In the genomic region with DNA sequence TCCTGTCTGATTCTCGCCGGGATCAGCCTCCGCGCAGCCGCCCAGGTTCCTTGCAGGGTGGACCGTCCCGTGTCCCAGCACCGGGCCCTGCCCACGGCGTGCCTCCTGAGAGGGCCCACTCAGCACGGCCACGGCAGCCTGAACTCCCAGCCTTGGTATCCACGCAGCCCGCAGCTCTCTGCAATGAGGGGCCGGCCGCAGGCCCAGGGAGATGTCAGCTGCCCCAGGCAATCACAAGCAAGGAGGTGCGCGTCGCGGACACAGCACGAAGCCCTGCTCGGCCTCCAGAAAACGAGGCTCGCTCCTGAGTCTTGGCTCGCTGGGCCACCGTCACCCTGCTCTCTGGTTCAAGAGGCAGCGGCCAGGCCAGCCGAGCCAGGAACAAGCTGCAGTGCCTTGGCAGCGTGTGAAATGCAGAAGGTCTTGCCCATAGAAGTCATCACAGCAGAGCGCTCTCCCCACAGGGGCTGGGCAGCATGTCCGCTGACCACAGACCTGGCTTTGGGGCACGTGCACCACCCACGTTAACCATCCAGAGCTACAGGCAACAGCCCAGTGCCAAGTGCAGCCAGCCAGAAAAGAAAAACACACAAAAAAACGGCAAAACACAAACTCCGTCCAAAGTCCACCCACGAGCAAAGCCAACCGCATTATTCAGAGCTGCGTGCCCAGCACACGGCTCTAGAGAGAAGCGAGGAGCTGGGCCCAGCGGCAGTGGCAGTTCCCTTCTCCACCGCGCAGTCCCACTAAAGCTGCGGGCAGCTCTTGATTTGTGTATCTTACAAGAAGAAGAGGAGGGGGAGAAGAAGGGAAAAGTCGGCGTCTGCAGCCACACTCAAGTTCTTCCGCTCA, we compare ENCODE assay signal across 18 cellular contexts. TPM values are rescaled to one million over a fixed set of nuclear protein-coding genes. Genes with fewer than 3 reads are reported as not detected.
A peak's percentile ranks its signal among the peaks of the same experiment; 100 is the strongest.
DNase-seq lines count a peak whose midpoint lies in the region; ATAC-seq, FAIRE-seq and TF ChIP-seq lines count a peak whose summit lies in the region.
"Had no signal": no experiment of that assay in that cellular context is flagged by ENCODE, and none has a peak within 500 bp of the region (broad histone marks: within the 10 kb centered on the region; RNA-seq: fewer than 3 reads in every experiment).

No MANE protein-coding gene starts in this region.

- peaks cover 95% of the 10 kb centered on the region for H4K20me1 ChIP-seq in astrocyte (ENCODE audit: insufficient read depth, low read length)

- no peaks in the 10 kb centered on the region for H3K27me3 Mint-ChIP-seq in astrocyte (ENCODE audit: low read depth, unreplicated experiment)
- H3K27me3 Mint-ChIP-seq: dendritic cell treated with granulocyte-macrophage colony-stimulating factor and Interleukin-4, amounts not matched to agents 40 ng/mL and 50 ng/mL, for 4 days had no signal

- peak overlapping the region; percentile 11 for H3K4me2 ChIP-seq in astrocyte (ENCODE audit: low read length)
- peak overlapping the region; percentile 36 for H3K4me2 ChIP-seq in skeletal muscle satellite cell (ENCODE audit: low read length)

- H3K27ac Mint-ChIP-seq in astrocyte (ENCODE audit: unreplicated experiment) = no peak overlapping the region
- H3K27ac Mint-ChIP-seq: dendritic cell treated with granulocyte-macrophage colony-stimulating factor and Interleukin-4, amounts not matched to agents 40 ng/mL and 50 ng/mL, for 4 days had no signal

- 93% methylated on average over 47 of the region's 47 CpGs for WGBS in HUES64

- H3K4me1 ChIP-seq in HUES64 (ENCODE audit: insufficient read depth, low read length) = no peaks in the 10 kb centered on the region
- H3K4me1 ChIP-seq in astrocyte (ENCODE audit: insufficient read depth, low read length) = peaks cover 12% of the 10 kb centered on the region
- H3K4me1 ChIP-seq in skeletal muscle satellite cell (ENCODE audit: control insufficient read depth, insufficient read depth, low read length) = peaks cover 12% of the 10 kb centered on the region

- peaks cover 14% of the 10 kb centered on the region for H3K36me3 Mint-ChIP-seq in astrocyte (ENCODE audit: low read depth, unreplicated experiment)

- DNase-seq in astrocyte (ENCODE audit: low read depth) = peak; percentile 58
- DNase-seq in left lobe of liver (ENCODE audit: low spot score) = peak; percentile 96
- no peak for DNase-seq in NCI-H146 (lab: John Stamatoyannopoulos, UW)
- DNase-seq in NCI-H2227 (lab: John Stamatoyannopoulos, UW; ENCODE audit: unreplicated experiment) = no peak
- DNase-seq: activated effector memory CD4-positive, alpha-beta T cell treated with Interleukin-2 at 50 U/mL for 16 hours; DND-41; GOT3; hippocampal formation; left cardiac atrium had no signal

- peaks cover 29% of the 10 kb centered on the region for H3K79me2 ChIP-seq in astrocyte (ENCODE audit: insufficient read depth, low read length)

- no peaks in the 10 kb centered on the region for H3K36me3 ChIP-seq in HUES64 (ENCODE audit: insufficient read depth, low read length)
- no peaks in the 10 kb centered on the region for H3K36me3 ChIP-seq in astrocyte (ENCODE audit: insufficient read depth, low read length)
- H3K36me3 ChIP-seq in skeletal muscle satellite cell (ENCODE audit: insufficient read depth, low read length) = no peaks in the 10 kb centered on the region

- ATAC-seq in left lobe of liver (peak; percentile 85), GM21526 (IDR thresholded peaks at IDR 0.05; ENCODE audit: low FRiP score, unreplicated experiment) (no peak), HG02571 (IDR thresholded peaks at IDR 0.05; ENCODE audit: unreplicated experiment) (no peak)
- ATAC-seq: left cardiac atrium, psoas muscle had no signal

- peaks cover 4% of the 10 kb centered on the region for H3K4me1 Mint-ChIP-seq in astrocyte (ENCODE audit: low read depth, unreplicated experiment)

- peak overlapping the region; percentile 1; the same call in 1 of the 2 replicates for H3K9ac ChIP-seq in HUES64 (ENCODE audit: low read depth, low read length)
- no peak overlapping the region for H3K9ac ChIP-seq in astrocyte (ENCODE audit: low read length)
- H3K9ac ChIP-seq in skeletal muscle satellite cell (ENCODE audit: low read depth, low read length) = no peak overlapping the region

- FAIRE-seq in astrocyte (lab: Jason Lieb, UNC) = no peak

- H3K4me3 ChIP-seq in HUES64 (ENCODE audit: low read length) = no peak overlapping the region
- H3K4me3 ChIP-seq in astrocyte (ENCODE audit: insufficient read depth, low read depth, low read length) = no peak overlapping the region
- H3K4me3 ChIP-seq in skeletal muscle satellite cell (ENCODE audit: low read length) = peak overlapping the region; percentile 1
- H3K4me3 ChIP-seq: psoas muscle had no signal

- no peak overlapping the region for H3K27ac ChIP-seq in HUES64 (ENCODE audit: low read depth, low read length)
- H3K27ac ChIP-seq in astrocyte (ENCODE audit: low read depth, low read length) = no peak overlapping the region
- H3K27ac ChIP-seq: psoas muscle, RWPE1, VCaP had no signal

- H3K4me3 Mint-ChIP-seq in astrocyte (ENCODE audit: unreplicated experiment) = no peak overlapping the region
- H3K4me3 Mint-ChIP-seq: dendritic cell treated with granulocyte-macrophage colony-stimulating factor and Interleukin-4, amounts not matched to agents 40 ng/mL and 50 ng/mL, for 4 days had no signal

- TF ChIP-seq CTCF in astrocyte (IDR thresholded peaks at IDR 0.05; ENCODE audit: insufficient read depth, low read depth, low read length) = no peak

- H3K9me3 ChIP-seq in HUES64 (ENCODE audit: insufficient read depth, low read depth, low read length) = no peaks in the 10 kb centered on the region
- H3K9me3 ChIP-seq in astrocyte (ENCODE audit: insufficient read depth, low read depth, low read length) = no peaks in the 10 kb centered on the region
- no peaks in the 10 kb centered on the region for H3K9me3 ChIP-seq in skeletal muscle satellite cell (replicated peaks; ENCODE audit: low read length)
- H3K9me3 ChIP-seq: psoas muscle had no signal

- no peak overlapping the region for H2AFZ ChIP-seq in astrocyte (ENCODE audit: low read depth, low read length)

- no peaks in the 10 kb centered on the region for H3K27me3 ChIP-seq in HUES64 (ENCODE audit: insufficient read depth, low read length)
- H3K27me3 ChIP-seq in astrocyte (ENCODE audit: insufficient read depth, low read length) = no peaks in the 10 kb centered on the region
- H3K27me3 ChIP-seq in skeletal muscle satellite cell (ENCODE audit: control insufficient read depth, insufficient read depth, low read length) = no peaks in the 10 kb centered on the region

- peaks cover 2% of the 10 kb centered on the region for H3K9me3 Mint-ChIP-seq in astrocyte (ENCODE audit: unreplicated experiment)
- H3K9me3 Mint-ChIP-seq: dendritic cell treated with granulocyte-macrophage colony-stimulating factor and Interleukin-4, amounts not matched to agents 40 ng/mL and 50 ng/mL, for 4 days had no signal

RNA-seq across cellular contexts. Expression of gene GPER1, which starts 13.9 kb away (rescaled TPM):
- 0.40 TPM for polyA plus RNA-seq in HUES64 (2013, experiment 1 of 2)
- polyA plus RNA-seq in HUES64 (2013, experiment 2 of 2) = 0.38 TPM
- total RNA-seq in astrocyte = 13.7 and 17.4 TPM in 2 replicates
- total RNA-seq in left lobe of liver = 29.8 TPM
- total RNA-seq in skeletal muscle satellite cell (2012; rRNA removed) = 5.1 and 9.6 TPM in 2 replicates
- total RNA-seq: activated CD8-positive, alpha-beta memory T cell treated with anti-CD3 and anti-CD28 coated beads for 36 hours had no signal

RNA-seq across cellular contexts. Expression of gene GPR146, which starts 57.5 kb away (rescaled TPM):
- polyA plus RNA-seq in HUES64 (2013, experiment 1 of 2) = 0.60 TPM
- polyA plus RNA-seq in HUES64 (2013, experiment 2 of 2) = 1.3 TPM
- total RNA-seq in astrocyte = 1.7 and 3.4 TPM in 2 replicates
- 28.1 TPM for total RNA-seq in left lobe of liver
- 1.8 and 6.8 TPM in 2 replicates for total RNA-seq in skeletal muscle satellite cell (2012; rRNA removed)

RNA-seq across cellular contexts. Expression of gene ZFAND2A, which starts 58.2 kb away (rescaled TPM):
- 20.4 TPM for polyA plus RNA-seq in HUES64 (2013, experiment 1 of 2)
- 23.1 TPM for polyA plus RNA-seq in HUES64 (2013, experiment 2 of 2)
- total RNA-seq in astrocyte = 40.1 and 45.5 TPM in 2 replicates
- 39.8 TPM for total RNA-seq in left lobe of liver
- 14.9 and 16.0 TPM in 2 replicates for total RNA-seq in skeletal muscle satellite cell (2012; rRNA removed)

Comparison
In these comparisons a context has a peak if more than half of its experiments do, and no peak if none do; other contexts are left out.
1. DNase-seq: peak in astrocyte (single experiment) and left lobe of liver (single experiment); none in NCI-H146 (single experiment) and NCI-H2227 (single experiment).